Comparison of ENCODE assay signal across 20 cellular contexts in genomic region chr3:1532935-1533606, GRCh38.
DNase-seq lines count a peak whose midpoint lies in the region; ATAC-seq, FAIRE-seq and TF ChIP-seq lines count a peak whose summit lies in the region.
"Had no signal": no experiment of that assay in that cellular context is flagged by ENCODE, and none has a peak within 500 bp of the region (broad histone marks: within the 10 kb centered on the region; RNA-seq: fewer than 3 reads in every experiment).

No MANE protein-coding gene starts in this region.

- H3K27me3 ChIP-seq in KMS-11 (ENCODE audit: insufficient read depth, low read depth) = no peaks in the 10 kb centered on the region
- H3K27me3 ChIP-seq in parathyroid adenoma (ENCODE audit: control insufficient read depth, insufficient read depth, low read length) = no peaks in the 10 kb centered on the region

- H3K4me1 ChIP-seq in KMS-11 (ENCODE audit: low read depth, poor library complexity, severe bottlenecking) = peaks cover 17% of the 10 kb centered on the region
- peaks cover 14% of the 10 kb centered on the region for H3K4me1 ChIP-seq in parathyroid adenoma
- H3K4me1 ChIP-seq: A549 had no signal

- H3K36me3 Mint-ChIP-seq in stimulated activated naive B cell treated with anti-CD40 and anti-IgM and Interleukin-4, amounts not matched to agents 10 μg/mL and 1 μg/mL and 100 μg/mL, for 72 hours = no peaks in the 10 kb centered on the region
- H3K36me3 Mint-ChIP-seq: CD14-positive monocyte; CD8-positive, alpha-beta T cell had no signal

- TF ChIP-seq CTCF in KMS-11 (conservative IDR thresholded peaks at IDR 0.05; ENCODE audit: low read depth, low read length) (no peak), parathyroid adenoma (IDR thresholded peaks at IDR 0.05) (no peak)

- H3K27me3 Mint-ChIP-seq in stimulated activated naive B cell treated with anti-CD40 and anti-IgM and Interleukin-4, amounts not matched to agents 10 μg/mL and 1 μg/mL and 100 μg/mL, for 72 hours = no peaks in the 10 kb centered on the region

- H3K9me3 ChIP-seq in parathyroid adenoma (ENCODE audit: control insufficient read depth, low read length) = no peaks in the 10 kb centered on the region
- H3K9me3 ChIP-seq: A549 had no signal

- DNase-seq in SK-N-DZ (ENCODE audit: low spot score) (peak; percentile 43), Kasumi-1 (lab: John Stamatoyannopoulos, UW) (no peak), urothelium cell line (ENCODE audit: low spot score) (no peak)
- no peak for DNase-seq in stimulated activated naive B cell treated with anti-CD40 and anti-IgM and Interleukin-4, amounts not matched to agents 10 μg/mL and 1 μg/mL and 100 μg/mL, for 72 hours
- DNase-seq: CD8-positive, alpha-beta T cell; COR-L47; DMS153; DMS79 treated with DMSO at 0.1 percent for 48 hours; EL; GM23248 had no signal

- peak overlapping the region; percentile 58 for H2AFZ ChIP-seq in KMS-11 (ENCODE audit: low read depth)
- peak overlapping the region; percentile 31 for H2AFZ ChIP-seq in parathyroid adenoma
- H2AFZ ChIP-seq: GM23248 had no signal

- H3K9ac ChIP-seq in KMS-11 = no peak overlapping the region; the same call in 1 of the 2 replicates
- no peak overlapping the region for H3K9ac ChIP-seq in parathyroid adenoma
- H3K9ac ChIP-seq: GM23248 had no signal

- peaks cover 11 to 13% of the 10 kb centered on the region in 2 donors for H3K9me3 Mint-ChIP-seq in stimulated activated naive B cell treated with anti-CD40 and anti-IgM and Interleukin-4, amounts not matched to agents 10 μg/mL and 1 μg/mL and 100 μg/mL, for 72 hours

- H3K4me3 Mint-ChIP-seq in stimulated activated naive B cell treated with anti-CD40 and anti-IgM and Interleukin-4, amounts not matched to agents 10 μg/mL and 1 μg/mL and 100 μg/mL, for 72 hours = no peak overlapping the region
- H3K4me3 Mint-ChIP-seq: CD14-positive monocyte; CD8-positive, alpha-beta T cell had no signal

- no peak overlapping the region for H3K27ac Mint-ChIP-seq in stimulated activated naive B cell treated with anti-CD40 and anti-IgM and Interleukin-4, amounts not matched to agents 10 μg/mL and 1 μg/mL and 100 μg/mL, for 72 hours
- H3K27ac Mint-ChIP-seq: CD14-positive monocyte; CD8-positive, alpha-beta T cell had no signal

- FAIRE-seq in urothelium cell line (lab: Jason Lieb, UNC) = no peak
- FAIRE-seq: A549, D721Med, G401.6, H54, HepG2, HTR-8/SVneo had no signal

- H3K4me2 ChIP-seq in KMS-11 = peak overlapping the region; percentile 59
- H3K4me2 ChIP-seq in parathyroid adenoma (ENCODE audit: low read length) = no peak overlapping the region
- H3K4me2 ChIP-seq: A549 had no signal

- peak overlapping the region; percentile 45 for H3K27ac ChIP-seq in KMS-11
- peak overlapping the region; percentile 34 for H3K27ac ChIP-seq in parathyroid adenoma
- H3K27ac ChIP-seq: A549, GM23248 had no signal

- ATAC-seq in GM21390 (IDR thresholded peaks at IDR 0.05; ENCODE audit: unreplicated experiment) = peak; percentile 53
- no peak for ATAC-seq in stimulated activated naive B cell treated with anti-CD40 and anti-IgM and Interleukin-4, amounts not matched to agents 10 μg/mL and 1 μg/mL and 100 μg/mL, for 72 hours (replicated peaks)
- ATAC-seq: A549; CD8-positive, alpha-beta T cell; HepG2 had no signal

- H3K79me2 ChIP-seq in KMS-11 (ENCODE audit: insufficient read depth, low read depth) = no peaks in the 10 kb centered on the region
- no peaks in the 10 kb centered on the region for H3K79me2 ChIP-seq in parathyroid adenoma

- no peaks in the 10 kb centered on the region for H4K20me1 ChIP-seq in KMS-11 (ENCODE audit: insufficient read depth)

- H3K36me3 ChIP-seq in KMS-11 (ENCODE audit: insufficient read depth) (no peaks in the 10 kb centered on the region), parathyroid adenoma (ENCODE audit: control insufficient read depth, insufficient read depth, low read length) (no peaks in the 10 kb centered on the region)

- H3K4me1 Mint-ChIP-seq in stimulated activated naive B cell treated with anti-CD40 and anti-IgM and Interleukin-4, amounts not matched to agents 10 μg/mL and 1 μg/mL and 100 μg/mL, for 72 hours = no peaks in the 10 kb centered on the region
- H3K4me1 Mint-ChIP-seq: CD14-positive monocyte had no signal

- no peak overlapping the region for H3K4me3 ChIP-seq in KMS-11 (IDR thresholded peaks at IDR 0.05; ENCODE audit: insufficient read depth, low read depth, low read length)
- no peak overlapping the region for H3K4me3 ChIP-seq in parathyroid adenoma (ENCODE audit: low read depth, low read length)
- H3K4me3 ChIP-seq: A549, GM23248 had no signal
